Comparison of ENCODE assay signal across 1 cellular context in the genomic region with DNA sequence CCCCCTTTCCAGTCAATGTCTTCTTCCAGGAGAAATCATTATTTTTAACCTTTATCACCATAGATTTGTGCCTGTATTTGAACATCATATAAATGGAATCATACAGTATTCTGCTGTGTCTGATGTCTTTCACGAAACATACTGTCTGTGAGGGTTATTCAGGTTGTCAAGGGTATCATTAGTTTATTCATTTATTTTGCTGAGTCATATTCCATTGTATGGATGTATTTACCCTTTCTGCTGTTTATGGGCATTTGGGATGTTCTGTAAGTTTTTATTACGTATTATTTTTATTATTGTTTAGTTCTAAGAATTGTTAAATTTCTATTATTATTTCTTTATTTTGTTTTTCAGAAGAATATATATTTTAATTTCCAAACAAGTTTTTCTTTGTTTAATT.
TF ChIP-seq lines count a peak whose summit lies in the region.

No MANE protein-coding gene starts in this region.

TF ChIP-seq in GM23338, 12 proteins besides CTCF, POLR2A, EP300 and RAD21:
- TF ChIP-seq ZNF462 (CRISPR knock-in tag; IDR thresholded peaks at IDR 0.05): no peak
- TF ChIP-seq ZNF331 (CRISPR knock-in tag; IDR thresholded peaks at IDR 0.05; ENCODE audit: low read depth): no peak
- TF ChIP-seq POLR2AphosphoS5 (IDR thresholded peaks at IDR 0.05; ENCODE audit: low read depth): no peak
- TF ChIP-seq ZNF114 (CRISPR knock-in tag; IDR thresholded peaks at IDR 0.05): no peak
- no peak for TF ChIP-seq EZH2 (IDR thresholded peaks at IDR 0.05; ENCODE audit: low read depth, unreplicated experiment)
- TF ChIP-seq ETS1 (IDR thresholded peaks at IDR 0.05): no peak
- no peak for TF ChIP-seq STAT1 (IDR thresholded peaks at IDR 0.05; ENCODE audit: unreplicated experiment)
- no peak for TF ChIP-seq EZH2phosphoT487 (IDR thresholded peaks at IDR 0.05; ENCODE audit: unreplicated experiment)
- no peak for TF ChIP-seq JUNB (IDR thresholded peaks at IDR 0.05; ENCODE audit: unreplicated experiment)
- TF ChIP-seq CREB1 (CRISPR knock-in tag; IDR thresholded peaks at IDR 0.05; ENCODE audit: low read depth): no peak
- TF ChIP-seq NANOG (IDR thresholded peaks at IDR 0.05; ENCODE audit: borderline replicate concordance): no peak
- TF ChIP-seq, protein P1, sequence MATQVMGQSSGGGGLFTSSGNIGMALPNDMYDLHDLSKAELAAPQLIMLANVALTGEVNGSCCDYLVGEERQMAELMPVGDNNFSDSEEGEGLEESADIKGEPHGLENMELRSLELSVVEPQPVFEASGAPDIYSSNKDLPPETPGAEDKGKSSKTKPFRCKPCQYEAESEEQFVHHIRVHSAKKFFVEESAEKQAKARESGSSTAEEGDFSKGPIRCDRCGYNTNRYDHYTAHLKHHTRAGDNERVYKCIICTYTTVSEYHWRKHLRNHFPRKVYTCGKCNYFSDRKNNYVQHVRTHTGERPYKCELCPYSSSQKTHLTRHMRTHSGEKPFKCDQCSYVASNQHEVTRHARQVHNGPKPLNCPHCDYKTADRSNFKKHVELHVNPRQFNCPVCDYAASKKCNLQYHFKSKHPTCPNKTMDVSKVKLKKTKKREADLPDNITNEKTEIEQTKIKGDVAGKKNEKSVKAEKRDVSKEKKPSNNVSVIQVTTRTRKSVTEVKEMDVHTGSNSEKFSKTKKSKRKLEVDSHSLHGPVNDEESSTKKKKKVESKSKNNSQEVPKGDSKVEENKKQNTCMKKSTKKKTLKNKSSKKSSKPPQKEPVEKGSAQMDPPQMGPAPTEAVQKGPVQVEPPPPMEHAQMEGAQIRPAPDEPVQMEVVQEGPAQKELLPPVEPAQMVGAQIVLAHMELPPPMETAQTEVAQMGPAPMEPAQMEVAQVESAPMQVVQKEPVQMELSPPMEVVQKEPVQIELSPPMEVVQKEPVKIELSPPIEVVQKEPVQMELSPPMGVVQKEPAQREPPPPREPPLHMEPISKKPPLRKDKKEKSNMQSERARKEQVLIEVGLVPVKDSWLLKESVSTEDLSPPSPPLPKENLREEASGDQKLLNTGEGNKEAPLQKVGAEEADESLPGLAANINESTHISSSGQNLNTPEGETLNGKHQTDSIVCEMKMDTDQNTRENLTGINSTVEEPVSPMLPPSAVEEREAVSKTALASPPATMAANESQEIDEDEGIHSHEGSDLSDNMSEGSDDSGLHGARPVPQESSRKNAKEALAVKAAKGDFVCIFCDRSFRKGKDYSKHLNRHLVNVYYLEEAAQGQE (IDR thresholded peaks at IDR 0.05; ENCODE audit: unreplicated experiment): no peak
TF ChIP-seq in GM23338: peak in this region for 0.
